17 cellular contexts compared by ENCODE assay signal in the genomic region with DNA sequence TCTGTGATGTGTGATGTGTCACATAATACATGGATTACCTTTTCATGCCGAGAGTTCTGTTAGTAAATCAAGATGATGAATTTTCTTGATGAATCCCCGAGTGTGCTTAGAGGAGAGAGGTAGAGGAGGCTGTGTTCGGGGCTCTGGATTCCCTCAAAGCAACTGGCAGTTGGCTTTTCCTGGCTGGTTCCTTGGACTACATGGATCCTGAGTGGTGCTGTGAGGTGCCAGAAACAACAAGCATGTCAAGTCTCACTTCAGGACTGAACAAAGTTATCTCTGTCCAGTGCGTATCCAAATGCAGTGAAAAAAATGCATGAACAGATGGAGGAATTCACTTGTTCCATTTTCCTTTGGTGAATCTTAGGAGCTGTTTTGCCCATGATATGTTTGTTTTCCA.
DNase-seq lines count a peak whose midpoint lies in the region; ATAC-seq and TF ChIP-seq lines count a peak whose summit lies in the region.
"Had no signal": no experiment of that assay in that cellular context is flagged by ENCODE, and none has a peak within 500 bp of the region (broad histone marks: within the 10 kb centered on the region; RNA-seq: fewer than 3 reads in every experiment).

No MANE protein-coding gene starts in this region.

- H3K36me3 ChIP-seq in right atrium auricular region (no peaks in the 10 kb centered on the region), heart left ventricle (no peaks in the 10 kb centered on the region)
- H3K36me3 ChIP-seq: BLaER1 had no signal

- no peaks in the 10 kb centered on the region for H3K36me3 Mint-ChIP-seq in activated CD4-positive, alpha-beta memory T cell treated with anti-CD3 and anti-CD28 coated beads, Interleukin-2, amount 10 ng/mL, durations not matched to agents 7 days and 5 days (ENCODE audit: low read depth)
- H3K36me3 Mint-ChIP-seq: CD8-positive, alpha-beta memory T cell had no signal

- peaks cover 0 to 23% of the 10 kb centered on the region in 2 donors for H3K9me3 ChIP-seq in right atrium auricular region
- peaks cover 0 to 27% (median 17%) of the 10 kb centered on the region in 12 donors for H3K9me3 ChIP-seq in heart left ventricle
- H3K9me3 ChIP-seq in right cardiac atrium (ENCODE audit: control insufficient read depth, low read length): no peaks in the 10 kb centered on the region

- no peak overlapping the region for H3K4me3 Mint-ChIP-seq in activated CD4-positive, alpha-beta memory T cell treated with anti-CD3 and anti-CD28 coated beads, Interleukin-2, amount 10 ng/mL, durations not matched to agents 7 days and 5 days
- H3K4me3 Mint-ChIP-seq: CD8-positive, alpha-beta memory T cell; HFFc6 had no signal

- 35 to 50% (median 47%) methylated on average over 4 of the region's 4 CpGs for WGBS in heart left ventricle, 4 donors
- 40% methylated on average over 4 of the region's 4 CpGs for WGBS in right cardiac atrium

- peaks cover 17% of the 10 kb centered on the region for H3K9me3 Mint-ChIP-seq in activated CD4-positive, alpha-beta memory T cell treated with anti-CD3 and anti-CD28 coated beads, Interleukin-2, amount 10 ng/mL, durations not matched to agents 7 days and 5 days

- no peaks in the 10 kb centered on the region for H3K27me3 Mint-ChIP-seq in activated CD4-positive, alpha-beta memory T cell treated with anti-CD3 and anti-CD28 coated beads, Interleukin-2, amount 10 ng/mL, durations not matched to agents 7 days and 5 days
- H3K27me3 Mint-ChIP-seq: CD8-positive, alpha-beta memory T cell had no signal

- H3K27ac ChIP-seq in right atrium auricular region: no peak overlapping the region
- peak overlapping the region in 8 of 12 donors; percentile 31 to 67 (median 36) for H3K27ac ChIP-seq in heart left ventricle
- H3K27ac ChIP-seq in right cardiac atrium (ENCODE audit: low read length): no peak overlapping the region
- H3K27ac ChIP-seq: BLaER1 had no signal

- H3K27me3 ChIP-seq in right atrium auricular region: no peaks in the 10 kb centered on the region
- H3K27me3 ChIP-seq in heart left ventricle: no peaks in the 10 kb centered on the region
- no peaks in the 10 kb centered on the region for H3K27me3 ChIP-seq in right cardiac atrium (ENCODE audit: control insufficient read depth, insufficient read depth)
- H3K27me3 ChIP-seq: BLaER1 had no signal

- POLR2A ChIA-PET in activated CD4-positive, alpha-beta memory T cell treated with anti-CD3 and anti-CD28 coated beads, Interleukin-2, amount 10 ng/mL, durations not matched to agents 7 days and 5 days (lab: Charles Lee): no interaction called here

- no peaks in the 10 kb centered on the region for H3K4me1 Mint-ChIP-seq in activated CD4-positive, alpha-beta memory T cell treated with anti-CD3 and anti-CD28 coated beads, Interleukin-2, amount 10 ng/mL, durations not matched to agents 7 days and 5 days
- H3K4me1 Mint-ChIP-seq: CD8-positive, alpha-beta memory T cell had no signal

- intact Hi-C loops in Right ventricle myocardium inferior (cut with DNase I) (no loop called here), heart left ventricle (cut with DNase I) (no loop called here), right cardiac atrium (cut with DNase I) (no loop called here)

- TF ChIP-seq CTCF in right atrium auricular region (IDR thresholded peaks at IDR 0.05): no peak
- no peak for TF ChIP-seq CTCF in heart left ventricle (IDR thresholded peaks at IDR 0.05)

- H3K27ac Mint-ChIP-seq in activated CD4-positive, alpha-beta memory T cell treated with anti-CD3 and anti-CD28 coated beads, Interleukin-2, amount 10 ng/mL, durations not matched to agents 7 days and 5 days: no peak overlapping the region
- H3K27ac Mint-ChIP-seq: CD8-positive, alpha-beta memory T cell; HFFc6 had no signal

- no peak for TF ChIP-seq POLR2A in heart left ventricle (IDR thresholded peaks at IDR 0.05)

- no peak for DNase-seq in Right ventricle myocardium inferior (ENCODE audit: missing footprints)
- DNase-seq in right atrium auricular region (ENCODE audit: low spot score): no peak
- DNase-seq in heart left ventricle: peak in 4 of 5 donors; percentile 58 to 80 (median 65)
- DNase-seq in right cardiac atrium: peak in 2 of 3 donors; percentile 31 to 70
- DNase-seq in activated CD4-positive, alpha-beta memory T cell treated with anti-CD3 and anti-CD28 coated beads, Interleukin-2, amount 10 ng/mL, durations not matched to agents 7 days and 5 days: no peak
- DNase-seq in MV-4-11 (lab: John Stamatoyannopoulos, UW): no peak
- no peak for DNase-seq in activated naive CD4-positive, alpha-beta T cell (lab: John Stamatoyannopoulos, UW)
- DNase-seq in NCI-H1048 (lab: John Stamatoyannopoulos, UW): no peak
- DNase-seq: 8988T; AML-193; Caco-2; CD8-positive, alpha-beta memory T cell; DND-41; GDM1; HCEC 1CT; HFFc6 had no signal

- ATAC-seq in Right ventricle myocardium inferior: peak; percentile 98
- peak; percentile 96 to 99 (median 98) for ATAC-seq in heart left ventricle
- ATAC-seq in right cardiac atrium: peak; percentile 96 to 97

- CTCF ChIA-PET in activated CD4-positive, alpha-beta memory T cell treated with anti-CD3 and anti-CD28 coated beads, Interleukin-2, amount 10 ng/mL, durations not matched to agents 7 days and 5 days (lab: Charles Lee): no interaction called here

- H3K4me3 ChIP-seq in right atrium auricular region (no peak overlapping the region), heart left ventricle (no peak overlapping the region), right cardiac atrium (ENCODE audit: low read length) (peak overlapping the region; percentile 25)
- H3K4me3 ChIP-seq: BLaER1 had no signal

- H3K4me1 ChIP-seq in right atrium auricular region (peaks cover 0 to 17% of the 10 kb centered on the region in 2 donors), heart left ventricle (peaks cover 0 to 28% (median 13%) of the 10 kb centered on the region in 12 donors), right cardiac atrium (ENCODE audit: control insufficient read depth, insufficient read depth, low read length) (no peaks in the 10 kb centered on the region)
- H3K4me1 ChIP-seq: BLaER1, Caco-2 had no signal

Comparison
In these comparisons a context has a peak if more than half of its experiments do, and no peak if none do; other contexts are left out.
1. DNase-seq: peak in heart left ventricle (4 of 5) and right cardiac atrium (2 of 3); none in Right ventricle myocardium inferior (single experiment), right atrium auricular region (single experiment), activated CD4-positive, alpha-beta memory T cell treated with anti-CD3 and anti-CD28 coated beads, Interleukin-2, amount 10 ng/mL, durations not matched to agents 7 days and 5 days (single experiment), MV-4-11 (single experiment), activated naive CD4-positive, alpha-beta T cell (0 of 4) and NCI-H1048 (single experiment).
2. H3K27ac ChIP-seq: peak in heart left ventricle (8 of 12); none in right atrium auricular region (0 of 2) and right cardiac atrium (single experiment).
3. Peak in every context shown above with its lines, with median percentiles within 50 percentile points of each other: ATAC-seq.